In the genomic region with DNA sequence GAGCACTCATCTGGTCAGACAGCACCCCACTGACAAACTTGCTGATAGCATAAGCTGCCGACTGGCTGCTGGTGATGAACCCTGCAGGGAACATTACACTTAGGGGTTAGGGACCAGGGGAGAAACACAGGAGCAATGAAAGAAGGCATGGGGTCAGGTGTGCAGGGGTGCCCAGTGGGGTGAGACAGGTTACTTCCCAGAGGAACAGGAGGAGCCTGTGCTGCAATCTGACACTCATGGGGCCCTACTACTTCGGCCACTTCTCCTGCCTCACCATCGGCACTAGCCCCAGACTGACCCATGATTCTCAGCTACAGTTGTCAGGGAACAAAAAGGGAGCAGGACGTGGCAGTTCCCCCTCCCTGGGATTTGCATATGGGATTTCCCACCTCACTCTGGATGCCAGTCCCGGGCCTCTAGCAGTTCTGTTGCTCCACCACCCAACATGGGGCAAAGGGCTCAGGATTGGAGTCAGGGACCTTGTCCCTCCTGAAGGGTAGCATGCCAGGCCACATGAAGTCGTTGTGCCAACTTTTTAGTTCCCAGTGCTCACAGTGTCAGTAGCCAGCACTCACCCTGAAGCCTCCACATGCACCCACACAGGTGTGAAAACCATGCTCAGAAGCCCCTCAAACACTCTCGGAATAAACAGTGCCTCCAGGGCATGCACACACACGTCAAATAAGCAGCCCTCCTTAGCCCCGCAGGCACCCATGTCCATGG, we compare ENCODE assay signal across 11 cellular contexts. TPM values are rescaled to one million over a fixed set of nuclear protein-coding genes. Genes with fewer than 3 reads are reported as not detected.
DNase-seq lines count a peak whose midpoint lies in the region; ATAC-seq and TF ChIP-seq lines count a peak whose summit lies in the region.
"Had no signal": no experiment of that assay in that cellular context is flagged by ENCODE, and none has a peak within 500 bp of the region (broad histone marks: within the 10 kb centered on the region; RNA-seq: fewer than 3 reads in every experiment).

No MANE protein-coding gene starts in this region.

- H3K27me3 ChIP-seq in MM.1S (replicated peaks; ENCODE audit: insufficient read depth, low read length): no peaks in the 10 kb centered on the region

- peaks cover 72% of the 10 kb centered on the region for H3K79me2 ChIP-seq in MM.1S (ENCODE audit: low read length)

- intact Hi-C loops in dendritic cell treated with granulocyte-macrophage colony-stimulating factor and Interleukin-4, amounts not matched to agents 40 ng/mL and 50 ng/mL, for 4 days (cut with micrococcal nuclease): no loop called here

- H3K9ac ChIP-seq in MM.1S (ENCODE audit: low read length): peak overlapping the region; percentile 91

- H3K27me3 Mint-ChIP-seq in dendritic cell treated with granulocyte-macrophage colony-stimulating factor and Interleukin-4, amounts not matched to agents 40 ng/mL and 50 ng/mL, for 4 days: no peaks in the 10 kb centered on the region
- H3K27me3 Mint-ChIP-seq in natural killer cell treated with Interleukin-12 subunit alpha and Interleukin-12 subunit beta and Interleukin-15 and Interleukin-18, amount 100 ng/mL, for 72 hours: no peaks in the 10 kb centered on the region

- H3K27ac Mint-ChIP-seq in dendritic cell treated with granulocyte-macrophage colony-stimulating factor and Interleukin-4, amounts not matched to agents 40 ng/mL and 50 ng/mL, for 4 days: peak overlapping the region; percentile 90
- peak overlapping the region in 1 of 2 donors; percentile 48 for H3K27ac Mint-ChIP-seq in natural killer cell treated with Interleukin-12 subunit alpha and Interleukin-12 subunit beta and Interleukin-15 and Interleukin-18, amount 100 ng/mL, for 72 hours

- no peaks in the 10 kb centered on the region for H3K36me3 ChIP-seq in MM.1S (replicated peaks; ENCODE audit: insufficient read depth, low read length)

- DNase-seq in MM.1S: no peak
- DNase-seq in natural killer cell treated with Interleukin-12 subunit alpha and Interleukin-12 subunit beta and Interleukin-15 and Interleukin-18, amount 100 ng/mL, for 72 hours (ENCODE audit: low spot score): no peak
- DNase-seq in cerebellar nuclear complex (lab: John Stamatoyannopoulos, UW): no peak

- H2AFZ ChIP-seq in MM.1S (ENCODE audit: low read length): peak overlapping the region; percentile 45; the same call in 1 of the 2 replicates

- peak overlapping the region; percentile 100 for H3K4me2 ChIP-seq in MM.1S (ENCODE audit: low read depth, low read length)

- no peaks in the 10 kb centered on the region for H3K9me3 ChIP-seq in MM.1S (replicated peaks; ENCODE audit: insufficient read depth, low read length)
- H3K9me3 ChIP-seq: thoracic aorta had no signal

- TF ChIP-seq CTCF in C4-2B (conservative IDR thresholded peaks at IDR 0.05) (no peak), MM.1S (IDR thresholded peaks at IDR 0.05; ENCODE audit: low read length) (no peak)

- H4K20me1 ChIP-seq in MM.1S (ENCODE audit: insufficient read depth, low read length): no peaks in the 10 kb centered on the region

- peaks cover 25% of the 10 kb centered on the region for H3F3A ChIP-seq in MM.1S (ENCODE audit: insufficient read depth, low read length)

- no peaks in the 10 kb centered on the region for H3K9me3 Mint-ChIP-seq in dendritic cell treated with granulocyte-macrophage colony-stimulating factor and Interleukin-4, amounts not matched to agents 40 ng/mL and 50 ng/mL, for 4 days
- H3K9me3 Mint-ChIP-seq in natural killer cell treated with Interleukin-12 subunit alpha and Interleukin-12 subunit beta and Interleukin-15 and Interleukin-18, amount 100 ng/mL, for 72 hours: no peaks in the 10 kb centered on the region
- H3K9me3 Mint-ChIP-seq: CD14-positive monocyte had no signal

- peaks cover 37% of the 10 kb centered on the region for H3K4me1 Mint-ChIP-seq in dendritic cell treated with granulocyte-macrophage colony-stimulating factor and Interleukin-4, amounts not matched to agents 40 ng/mL and 50 ng/mL, for 4 days (ENCODE audit: low read depth)
- peaks cover 16 to 32% of the 10 kb centered on the region in 2 donors for H3K4me1 Mint-ChIP-seq in natural killer cell treated with Interleukin-12 subunit alpha and Interleukin-12 subunit beta and Interleukin-15 and Interleukin-18, amount 100 ng/mL, for 72 hours (ENCODE audit: low read depth in 2 of 2)

- peak overlapping the region; percentile 86 for H3K4me3 Mint-ChIP-seq in dendritic cell treated with granulocyte-macrophage colony-stimulating factor and Interleukin-4, amounts not matched to agents 40 ng/mL and 50 ng/mL, for 4 days
- peak overlapping the region; percentile 84 for H3K4me3 Mint-ChIP-seq in natural killer cell treated with Interleukin-12 subunit alpha and Interleukin-12 subunit beta and Interleukin-15 and Interleukin-18, amount 100 ng/mL, for 72 hours

- peaks cover 36% of the 10 kb centered on the region for H3K4me1 ChIP-seq in MM.1S (ENCODE audit: low read length)

- no peaks in the 10 kb centered on the region for H3K9me2 ChIP-seq in MM.1S (replicated peaks; ENCODE audit: insufficient read depth, low read length)

- peak overlapping the region; percentile 88 for H3K4me3 ChIP-seq in MM.1S (ENCODE audit: low read length)
- H3K4me3 ChIP-seq: lung had no signal

- peak overlapping the region; percentile 93 for H3K27ac ChIP-seq in C4-2B
- peak overlapping the region; percentile 76 for H3K27ac ChIP-seq in MM.1S (ENCODE audit: low read length)
- H3K27ac ChIP-seq: thoracic aorta had no signal

- no peak for ATAC-seq in natural killer cell treated with Interleukin-12 subunit alpha and Interleukin-12 subunit beta and Interleukin-15 and Interleukin-18, amount 100 ng/mL, for 72 hours
- ATAC-seq in HG03039 (IDR thresholded peaks at IDR 0.05; ENCODE audit: unreplicated experiment): no peak
- ATAC-seq in HG02981 (IDR thresholded peaks at IDR 0.05; ENCODE audit: unreplicated experiment): no peak
- no peak for ATAC-seq in GM21723 (IDR thresholded peaks at IDR 0.05; ENCODE audit: unreplicated experiment)

- peaks cover 65% of the 10 kb centered on the region for H3K36me3 Mint-ChIP-seq in dendritic cell treated with granulocyte-macrophage colony-stimulating factor and Interleukin-4, amounts not matched to agents 40 ng/mL and 50 ng/mL, for 4 days (ENCODE audit: low read depth)
- H3K36me3 Mint-ChIP-seq in natural killer cell treated with Interleukin-12 subunit alpha and Interleukin-12 subunit beta and Interleukin-15 and Interleukin-18, amount 100 ng/mL, for 72 hours: peaks cover 8% of the 10 kb centered on the region

RNA-seq across cellular contexts. Expression of a gene that starts 2.2 kb away (rescaled TPM):
- 10 to 100 TPM; 20.3 to 32.6 TPM for total RNA-seq in natural killer cell treated with Interleukin-12 subunit alpha and Interleukin-12 subunit beta and Interleukin-15 and Interleukin-18, amount 100 ng/mL, for 72 hours

RNA-seq across cellular contexts. Expression of a gene that starts 9.9 kb away (rescaled TPM):
- 10 to 100 TPM; 76.3 to 82.3 TPM for total RNA-seq in natural killer cell treated with Interleukin-12 subunit alpha and Interleukin-12 subunit beta and Interleukin-15 and Interleukin-18, amount 100 ng/mL, for 72 hours

RNA-seq across cellular contexts. Expression of a gene that starts 10.4 kb away (rescaled TPM):
- total RNA-seq in natural killer cell treated with Interleukin-12 subunit alpha and Interleukin-12 subunit beta and Interleukin-15 and Interleukin-18, amount 100 ng/mL, for 72 hours: 100 to 1,000 TPM; 711 to 875 TPM

RNA-seq across cellular contexts. Expression of a gene that starts 28.5 kb away (rescaled TPM):
- total RNA-seq in natural killer cell treated with Interleukin-12 subunit alpha and Interleukin-12 subunit beta and Interleukin-15 and Interleukin-18, amount 100 ng/mL, for 72 hours: 100 to 1,000 TPM; 259 to 333 TPM

RNA-seq across cellular contexts. Expression of a gene that starts 30.6 kb away (rescaled TPM):
- 10 to 100 TPM; 53.4 to 97.8 TPM for total RNA-seq in natural killer cell treated with Interleukin-12 subunit alpha and Interleukin-12 subunit beta and Interleukin-15 and Interleukin-18, amount 100 ng/mL, for 72 hours
